ENCODE assay signal across 18 cellular contexts in genomic region chr1:3323021-3323790, GRCh38.
DNase-seq lines count a peak whose midpoint lies in the region; ATAC-seq, FAIRE-seq and TF ChIP-seq lines count a peak whose summit lies in the region.
"Had no signal": no experiment of that assay in that cellular context is flagged by ENCODE, and none has a peak within 500 bp of the region (broad histone marks: within the 10 kb centered on the region; RNA-seq: fewer than 3 reads in every experiment).

No MANE protein-coding gene starts in this region.

- TF ChIP-seq POLR2A in HepG2 (IDR thresholded peaks at IDR 0.05; ENCODE audit: insufficient read depth in 1 of 2, low read depth in 2 of 2, low read length in 2 of 2): no peak
- no peak for TF ChIP-seq POLR2A in stomach (IDR thresholded peaks at IDR 0.05)

- no peaks in the 10 kb centered on the region for H3K4me1 Mint-ChIP-seq in endothelial cell (ENCODE audit: unreplicated experiment)

- H3K4me1 ChIP-seq in HepG2 (ENCODE audit: insufficient read depth, low read length) (peaks cover 98% of the 10 kb centered on the region), stomach (peaks cover 19 to 40% (median 38%) of the 10 kb centered on the region in 4 donors)

- FAIRE-seq in HepG2 (lab: Jason Lieb, UNC): no peak
- FAIRE-seq: kidney had no signal

- TF ChIP-seq CTCF in WERI-Rb-1 (IDR thresholded peaks at IDR 0.05; ENCODE audit: low read depth, low read length) (no peak), HepG2 (CRISPR knock-in tag; IDR thresholded peaks at IDR 0.05) (peak; percentile 42), stomach (IDR thresholded peaks at IDR 0.05) (no peak), endothelial cell (IDR thresholded peaks at IDR 0.05; ENCODE audit: unreplicated experiment) (no peak)

- TF ChIP-seq EP300 in HepG2 (IDR thresholded peaks at IDR 0.05; ENCODE audit: low read depth in 2 of 2, low read length in 2 of 2) (no peak), HepG2 (CRISPR knock-in tag; IDR thresholded peaks at IDR 0.05; ENCODE audit: borderline replicate concordance) (no peak), stomach (IDR thresholded peaks at IDR 0.05) (no peak)

- CTCF ChIA-PET in HepG2 (lab: Yijun Ruan, JAX; ENCODE audit: low intra/inter-chr PET ratio, low total read pairs): no interaction called here

- H3K4me3 ChIP-seq in WERI-Rb-1 (ENCODE audit: low read depth, low read length): no peak overlapping the region
- peak overlapping the region in 1 of 3 experiments; percentile 74; a peak in 2 of 6 replicates for H3K4me3 ChIP-seq in HepG2 (replicated peaks in 1 of 3; ENCODE audit: insufficient read depth in 1 of 3, low read depth in 2 of 3, low read length in 3 of 3)
- H3K4me3 ChIP-seq in stomach: no peak overlapping the region
- H3K4me3 ChIP-seq: gastroesophageal sphincter had no signal

- DNase-seq in DMS53 (lab: John Stamatoyannopoulos, UW) (peak; percentile 12), DMS53 treated with DMSO at 0.1 percent for 48 hours (lab: John Stamatoyannopoulos, UW; ENCODE audit: unreplicated experiment) (no peak), WERI-Rb-1 (peak; percentile 45), HepG2 (ENCODE audit: low spot score) (peak; percentile 37), stomach (peak; percentile 80), Ammon's horn (ENCODE audit: low spot score) (no peak), endothelial cell (ENCODE audit: low spot score) (no peak)
- DNase-seq: activated naive CD4-positive, alpha-beta T cell treated with Interleukin-2 at 50 U/mL for 16 hours; caudate nucleus; CD4-positive, CD25-positive, alpha-beta regulatory T cell; kidney; NCI-H1048; NCI-H526 treated with DMSO at 0.1 percent for 48 hours; substantia nigra had no signal

- H4K20me1 ChIP-seq in HepG2 (ENCODE audit: insufficient read depth, low read length): no peaks in the 10 kb centered on the region

- in situ Hi-C loops in HepG2 (cut with HindIII; ENCODE audit: extremely low pct_ligation_motif_present, low pct_unique_long_range_greater_than_20kb): no loop called here

- no peaks in the 10 kb centered on the region for H3K9me3 ChIP-seq in WERI-Rb-1 (ENCODE audit: severe bottlenecking)
- no peaks in the 10 kb centered on the region for H3K9me3 ChIP-seq in HepG2 (ENCODE audit: low read length)
- no peaks in the 10 kb centered on the region for H3K9me3 ChIP-seq in stomach
- H3K9me3 ChIP-seq: gastroesophageal sphincter had no signal

- 59% methylated on average over 19 of the region's 40 CpGs for WGBS in HepG2 (ENCODE audit: low lambda C conversion rate)
- 20 to 41% (median 25%) methylated on average over 32 to 40 of the region's 40 CpGs for WGBS in stomach, 5 donors

- H3K4me2 ChIP-seq in HepG2 (ENCODE audit: low read depth, low read length): peak overlapping the region; percentile 95

- peak overlapping the region; percentile 83 for H3K9ac ChIP-seq in HepG2 (ENCODE audit: insufficient read depth, low read depth, low read length)

- H3K27me3 ChIP-seq in WERI-Rb-1 (ENCODE audit: insufficient read depth, low read depth, severe bottlenecking) (no peaks in the 10 kb centered on the region), HepG2 (ENCODE audit: control insufficient read depth in 1 of 2, insufficient read depth in 2 of 2, low read length in 2 of 2) (no peaks in the 10 kb centered on the region; a peak in 1 of 5 replicates), stomach (peaks cover 0 to 26% (median 0%) of the 10 kb centered on the region in 3 donors)

- H2AFZ ChIP-seq in HepG2 (ENCODE audit: low read length): no peak overlapping the region

- H3K79me2 ChIP-seq in HepG2 (ENCODE audit: insufficient read depth, low read length): peaks cover 15% of the 10 kb centered on the region

- intact Hi-C loops in HepG2 (cut with micrococcal nuclease; ENCODE audit: unreplicated experiment) (no loop called here), stomach (cut with DNase I; ENCODE audit: low total_unique reads) (no loop called here)

- H3K4me3 Mint-ChIP-seq in endothelial cell (ENCODE audit: unreplicated experiment): no peak overlapping the region
- H3K4me3 Mint-ChIP-seq: CD4-positive, CD25-positive, alpha-beta regulatory T cell; nephron had no signal

- peaks cover 15% of the 10 kb centered on the region for H3K27me3 Mint-ChIP-seq in endothelial cell (ENCODE audit: unreplicated experiment)
- H3K27me3 Mint-ChIP-seq: CD4-positive, CD25-positive, alpha-beta regulatory T cell had no signal

- H3K36me3 Mint-ChIP-seq in endothelial cell (ENCODE audit: low read depth, unreplicated experiment): peaks cover 9% of the 10 kb centered on the region
- H3K36me3 Mint-ChIP-seq: CD4-positive, CD25-positive, alpha-beta regulatory T cell had no signal

- POLR2A ChIA-PET in HepG2 (lab: Yijun Ruan, JAX): interaction anchor here (2.2 to 5.8 kb wide), 4 partner anchors 12 to 32 kb away, joined by 8 to 54 read pairs (median 14); no protein-coding TSS in a partner anchor

- no peak for TF ChIP-seq RAD21 in HepG2 (CRISPR knock-in tag; IDR thresholded peaks at IDR 0.05)

- H3K27ac Mint-ChIP-seq in endothelial cell (ENCODE audit: unreplicated experiment): no peak overlapping the region
- H3K27ac Mint-ChIP-seq: CD4-positive, CD25-positive, alpha-beta regulatory T cell had no signal

- no peaks in the 10 kb centered on the region for H3K9me3 Mint-ChIP-seq in endothelial cell (ENCODE audit: unreplicated experiment)
- H3K9me3 Mint-ChIP-seq: nephron had no signal

- BruUV-seq in HepG2 (replicated peaks; lab: Mats Ljungman, UMichigan): no TSS peak

- ATAC-seq in HepG2: no peak
- ATAC-seq in GM18498 (IDR thresholded peaks at IDR 0.05; ENCODE audit: unreplicated experiment): no peak
- ATAC-seq: gastroesophageal sphincter had no signal

- H3K27ac ChIP-seq in WERI-Rb-1: peak overlapping the region; percentile 23; the same call in 1 of the 2 replicates
- H3K27ac ChIP-seq in HepG2 (ENCODE audit: extremely low read length, insufficient read depth, low read length): peak overlapping the region; percentile 81
- H3K27ac ChIP-seq in stomach: peak overlapping the region; percentile 18 to 69 (median 65)
- H3K27ac ChIP-seq: 22Rv1, gastroesophageal sphincter had no signal

- no peaks in the 10 kb centered on the region; the same call in 1 of the 2 replicates for H3K36me3 ChIP-seq in WERI-Rb-1
- no peaks in the 10 kb centered on the region; a peak in 1 of 5 replicates for H3K36me3 ChIP-seq in HepG2 (replicated peaks in 1 of 2; ENCODE audit: control insufficient read depth in 1 of 2, insufficient read depth in 2 of 2, low read length in 2 of 2)
- no peaks in the 10 kb centered on the region for H3K36me3 ChIP-seq in stomach
- H3K36me3 ChIP-seq: gastroesophageal sphincter had no signal

TF ChIP-seq in HepG2, 621 proteins besides CTCF, POLR2A, EP300 and RAD21 (continues in another document):
- TF ChIP-seq RBFOX2 (IDR thresholded peaks at IDR 0.05; ENCODE audit: low read depth, low read length): peak; percentile 72
- peak; percentile 59; the same call in 1 of the 2 replicates for TF ChIP-seq CSRNP1 (CRISPR knock-in tag; IDR thresholded peaks at IDR 0.05)
- TF ChIP-seq KLF12 (CRISPR knock-in tag; IDR thresholded peaks at IDR 0.05; ENCODE audit: borderline replicate concordance): no peak
- TF ChIP-seq ZNF670 (CRISPR knock-in tag; IDR thresholded peaks at IDR 0.05; ENCODE audit: borderline replicate concordance): no peak; the same call in 1 of the 2 replicates
- TF ChIP-seq CREB1 (IDR thresholded peaks at IDR 0.05): no peak
- TF ChIP-seq CREB1 (CRISPR knock-in tag; IDR thresholded peaks at IDR 0.05): no peak
- TF ChIP-seq SRSF9 (IDR thresholded peaks at IDR 0.05; ENCODE audit: borderline replicate concordance, insufficient read depth, low read depth, low read length, poor library complexity, severe bottlenecking): no peak
- TF ChIP-seq ATF5 (CRISPR knock-in tag; IDR thresholded peaks at IDR 0.05; ENCODE audit: low read depth): peak; percentile 83; the same call in 1 of the 2 replicates
- TF ChIP-seq ZBTB8A (CRISPR knock-in tag; IDR thresholded peaks at IDR 0.05; ENCODE audit: borderline replicate concordance, low read depth): no peak
- TF ChIP-seq ZNF30 (CRISPR knock-in tag; IDR thresholded peaks at IDR 0.05): no peak
- no peak for TF ChIP-seq SMYD3 (CRISPR knock-in tag; IDR thresholded peaks at IDR 0.05)
- no peak for TF ChIP-seq ZBTB37 (CRISPR knock-in tag; IDR thresholded peaks at IDR 0.05)
- TF ChIP-seq ZNF777 (CRISPR knock-in tag; IDR thresholded peaks at IDR 0.05): no peak
- no peak for TF ChIP-seq RFX5 (IDR thresholded peaks at IDR 0.05; ENCODE audit: low read depth, low read length)
- no peak for TF ChIP-seq ZNF33B (CRISPR knock-in tag; IDR thresholded peaks at IDR 0.05)
- no peak for TF ChIP-seq MAFK (conservative IDR thresholded peaks at IDR 0.05 in 1 of 2, IDR thresholded peaks at IDR 0.05 in 1 of 2; ENCODE audit: low read length in 2 of 2)
- TF ChIP-seq GFI1 (CRISPR knock-in tag; IDR thresholded peaks at IDR 0.05; ENCODE audit: borderline replicate concordance): no peak

Comparison
In these comparisons a context has a peak if more than half of its experiments do, and no peak if none do; other contexts are left out.
1. DNase-seq: peak in DMS53 (single experiment), WERI-Rb-1 (single experiment), HepG2 (single experiment) and stomach (single experiment); none in DMS53 treated with DMSO at 0.1 percent for 48 hours (single experiment), Ammon's horn (single experiment) and endothelial cell (single experiment).
2. H3K27ac ChIP-seq: peak in every context shown above with its lines; median percentile 81 in HepG2; 65 in stomach; 23 in WERI-Rb-1.